In genomic region chr4:1246111-1246881, GRCh38 we compare ENCODE assay signal across 8 cellular contexts. TPM values are rescaled to one million over a fixed set of nuclear protein-coding genes. Genes with fewer than 3 reads are reported as not detected.
DNase-seq lines count a peak whose midpoint lies in the region; ATAC-seq and TF ChIP-seq lines count a peak whose summit lies in the region.

No MANE protein-coding gene starts in this region.

- H3K4me1 Mint-ChIP-seq in T-helper 2 cell treated with Interferon-gamma antibody and Interleukin-4, amounts not matched to agents 5 μg/mL and 100 μg/mL, for 36 hours (ENCODE audit: low read depth): peaks cover 18% of the 10 kb centered on the region
- peaks cover 48% of the 10 kb centered on the region for H3K4me1 Mint-ChIP-seq in glutamatergic neuron (ENCODE audit: low read depth, unreplicated experiment)

- peak overlapping the region; percentile 83 for H3K4me3 ChIP-seq in GM12875 (ENCODE audit: low read depth, low read length)

- no peak for TF ChIP-seq CTCF in GM12875 (IDR thresholded peaks at IDR 0.05; ENCODE audit: borderline replicate concordance, insufficient read depth, low read depth, low read length)
- no peak for TF ChIP-seq CTCF in glutamatergic neuron (IDR thresholded peaks at IDR 0.05; ENCODE audit: partially characterized antibody, unreplicated experiment)

- no peaks in the 10 kb centered on the region for H3K27me3 Mint-ChIP-seq in T-helper 2 cell treated with Interferon-gamma antibody and Interleukin-4, amounts not matched to agents 5 μg/mL and 100 μg/mL, for 36 hours (ENCODE audit: low read depth)
- H3K27me3 Mint-ChIP-seq in glutamatergic neuron (ENCODE audit: unreplicated experiment): peaks cover 32% of the 10 kb centered on the region

- peak overlapping the region; percentile 87 for H3K27ac Mint-ChIP-seq in T-helper 2 cell treated with Interferon-gamma antibody and Interleukin-4, amounts not matched to agents 5 μg/mL and 100 μg/mL, for 36 hours
- H3K27ac Mint-ChIP-seq in glutamatergic neuron (ENCODE audit: unreplicated experiment): peak overlapping the region; percentile 97

- H3K4me3 Mint-ChIP-seq in T-helper 2 cell treated with Interferon-gamma antibody and Interleukin-4, amounts not matched to agents 5 μg/mL and 100 μg/mL, for 36 hours: peak overlapping the region; percentile 93
- peak overlapping the region; percentile 96 for H3K4me3 Mint-ChIP-seq in glutamatergic neuron (ENCODE audit: unreplicated experiment)

- no peak for ATAC-seq in sciatic nerve
- ATAC-seq in GM18520 (IDR thresholded peaks at IDR 0.05; ENCODE audit: unreplicated experiment): no peak
- ATAC-seq in GM19395 (IDR thresholded peaks at IDR 0.05; ENCODE audit: unreplicated experiment): no peak

- intact Hi-C loops in sciatic nerve (cut with DNase I): loop anchor here (5.0 kb wide), 1 partner anchor 101 kb away; the partner anchor contains the start of gene UVSSA

- DNase-seq in T-helper 2 cell treated with Interferon-gamma antibody and Interleukin-4, amounts not matched to agents 5 μg/mL and 100 μg/mL, for 36 hours (ENCODE audit: low spot score): no peak
- DNase-seq in glutamatergic neuron (no peak), sciatic nerve (ENCODE audit: low spot score) (peak; percentile 54), NCI-H345 treated with DMSO at 0.1 percent for 48 hours (lab: John Stamatoyannopoulos, UW; ENCODE audit: unreplicated experiment) (no peak), NCI-H1436 (lab: John Stamatoyannopoulos, UW) (no peak)

- peaks cover 4% of the 10 kb centered on the region for H3K9me3 Mint-ChIP-seq in T-helper 2 cell treated with Interferon-gamma antibody and Interleukin-4, amounts not matched to agents 5 μg/mL and 100 μg/mL, for 36 hours
- peaks cover 31% of the 10 kb centered on the region for H3K9me3 Mint-ChIP-seq in glutamatergic neuron (ENCODE audit: unreplicated experiment)

- H3K36me3 Mint-ChIP-seq in T-helper 2 cell treated with Interferon-gamma antibody and Interleukin-4, amounts not matched to agents 5 μg/mL and 100 μg/mL, for 36 hours (ENCODE audit: low read depth): peaks cover 36% of the 10 kb centered on the region
- no peaks in the 10 kb centered on the region for H3K36me3 Mint-ChIP-seq in glutamatergic neuron (ENCODE audit: unreplicated experiment)

RNA-seq across cellular contexts. Expression of gene CTBP1, which starts 2.6 kb away (rescaled TPM):
- 302 TPM for total RNA-seq in glutamatergic neuron (ENCODE audit: unreplicated experiment)
- 143 TPM for total RNA-seq in sciatic nerve

RNA-seq across cellular contexts. Expression of gene MAEA, which starts 43.4 kb away (rescaled TPM):
- 77.2 TPM for total RNA-seq in glutamatergic neuron (ENCODE audit: unreplicated experiment)
- 68.6 TPM for total RNA-seq in sciatic nerve
